In the genomic region with DNA sequence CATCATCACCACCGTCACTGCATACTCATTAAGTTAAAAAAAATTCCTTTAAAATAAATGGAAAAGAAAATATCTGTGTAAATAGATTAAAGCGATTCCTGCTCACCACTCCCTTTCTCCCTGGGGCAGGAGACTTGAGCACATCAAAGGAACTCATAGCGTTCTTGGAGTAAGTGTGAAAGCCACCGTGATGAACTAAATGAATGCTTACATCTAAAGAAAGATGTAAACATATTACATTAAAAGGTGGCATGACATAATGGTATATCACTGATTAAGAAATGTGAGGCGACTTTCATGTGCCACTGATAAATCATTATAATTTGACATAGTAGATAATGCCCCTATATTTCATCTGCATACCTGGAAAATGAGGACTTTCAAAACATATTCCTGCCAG, we compare ENCODE assay signal across 27 cellular contexts.
"Had no signal": no experiment of that assay in that cellular context is flagged by ENCODE, and none has a peak within 500 bp of the region (broad histone marks: within the 10 kb centered on the region; RNA-seq: fewer than 3 reads in every experiment).

No MANE protein-coding gene starts in this region.

- H3K4me1 ChIP-seq: neural progenitor cell, parathyroid adenoma, psoas muscle, right lobe of liver, sigmoid colon, stomach, testis, tibial artery, transverse colon, upper lobe of left lung had no signal

- ATAC-seq: naive thymus-derived CD4-positive, alpha-beta T cell; natural killer cell; psoas muscle; right lobe of liver; stimulated activated effector memory CD8-positive, alpha-beta T cell treated with anti-CD3 and anti-CD28 coated beads, Interleukin-12 subunit alpha, Interleukin-12 subunit beta, amount 100 ng/mL, for 72 hours; stimulated activated naive B cell treated with anti-CD40 and anti-IgM and Interleukin-4, amounts not matched to agents 10 μg/mL and 1 μg/mL and 100 μg/mL, for 72 hours had no signal

- H3K36me3 ChIP-seq: neural progenitor cell, ovary, right lobe of liver, sigmoid colon, stomach, tibial artery, transverse colon, upper lobe of left lung had no signal

- H3K4me1 Mint-ChIP-seq: naive thymus-derived CD4-positive, alpha-beta T cell; natural killer cell; nephron; stimulated activated effector memory CD8-positive, alpha-beta T cell treated with anti-CD3 and anti-CD28 coated beads, Interleukin-12 subunit alpha, Interleukin-12 subunit beta, amount 100 ng/mL, for 72 hours had no signal

- H3K27me3 Mint-ChIP-seq: progenitor cell of endocrine pancreas; stimulated activated naive B cell treated with anti-CD40 and anti-IgM and Interleukin-4, amounts not matched to agents 10 μg/mL and 1 μg/mL and 100 μg/mL, for 72 hours had no signal

- H3K27ac Mint-ChIP-seq: naive thymus-derived CD4-positive, alpha-beta T cell; natural killer cell; neural progenitor cell; progenitor cell of endocrine pancreas; stimulated activated effector memory CD8-positive, alpha-beta T cell treated with anti-CD3 and anti-CD28 coated beads, Interleukin-12 subunit alpha, Interleukin-12 subunit beta, amount 100 ng/mL, for 72 hours; stimulated activated naive B cell treated with anti-CD40 and anti-IgM and Interleukin-4, amounts not matched to agents 10 μg/mL and 1 μg/mL and 100 μg/mL, for 72 hours; stimulated activated naive CD8-positive, alpha-beta T cell treated with anti-CD3 and anti-CD28 coated beads, Interleukin-15, Interleukin-2, amounts not matched to agents 100 ng/mL and 50 ng/mL, for 24 hours had no signal

- H3K36me3 Mint-ChIP-seq: naive thymus-derived CD4-positive, alpha-beta T cell; natural killer cell; stimulated activated effector memory CD8-positive, alpha-beta T cell treated with anti-CD3 and anti-CD28 coated beads, Interleukin-12 subunit alpha, Interleukin-12 subunit beta, amount 100 ng/mL, for 72 hours; stimulated activated naive B cell treated with anti-CD40 and anti-IgM and Interleukin-4, amounts not matched to agents 10 μg/mL and 1 μg/mL and 100 μg/mL, for 72 hours had no signal

- H3K4me3 ChIP-seq: neural progenitor cell, ovary, psoas muscle, right lobe of liver, sigmoid colon, stomach, testis, tibial artery, transverse colon, upper lobe of left lung had no signal

- DNase-seq: naive thymus-derived CD4-positive, alpha-beta T cell; natural killer cell; occipital lobe; ovary; posterior cingulate gyrus; psoas muscle; right cardiac atrium; right lobe of liver; sigmoid colon; small intestine; stimulated activated CD4-positive, alpha-beta T cell treated with anti-CD3 and anti-CD28 coated beads, Interleukin-15, amount 100 ng/mL, for 24 hours; stimulated activated CD4-positive, alpha-beta T cell treated with anti-CD3 and anti-CD28 coated beads, Interleukin-2, amount 100 ng/mL, for 24 hours; stimulated activated CD4-positive, alpha-beta T cell treated with anti-CD3 and anti-CD28 coated beads, Interleukin-2, amount 100 ng/mL, for 48 hours; stimulated activated CD4-positive, alpha-beta T cell treated with anti-CD3 and anti-CD28 coated beads, Interleukin-4, amount 100 ng/mL, for 24 hours; stimulated activated naive B cell treated with anti-CD40 and anti-IgM and Interleukin-4, amounts not matched to agents 10 μg/mL and 1 μg/mL and 100 μg/mL, for 72 hours; stimulated activated naive CD4-positive, alpha-beta T cell treated with Interleukin-2 at 50 U/mL for 16 hours; stomach; testis; tibial artery; transverse colon had no signal

- H3K9me3 Mint-ChIP-seq: natural killer cell; stimulated activated effector memory CD8-positive, alpha-beta T cell treated with anti-CD3 and anti-CD28 coated beads, Interleukin-12 subunit alpha, Interleukin-12 subunit beta, amount 100 ng/mL, for 72 hours; stimulated activated naive B cell treated with anti-CD40 and anti-IgM and Interleukin-4, amounts not matched to agents 10 μg/mL and 1 μg/mL and 100 μg/mL, for 72 hours; stimulated activated naive CD8-positive, alpha-beta T cell treated with anti-CD3 and anti-CD28 coated beads, Interleukin-15, Interleukin-2, amounts not matched to agents 100 ng/mL and 50 ng/mL, for 24 hours had no signal

- H3K9me3 ChIP-seq: ovary, psoas muscle, right lobe of liver, sigmoid colon, stomach, testis, tibial artery, transverse colon, upper lobe of left lung had no signal

- H3K4me3 Mint-ChIP-seq: naive thymus-derived CD4-positive, alpha-beta T cell; natural killer cell; nephron; neural progenitor cell; stimulated activated effector memory CD8-positive, alpha-beta T cell treated with anti-CD3 and anti-CD28 coated beads, Interleukin-12 subunit alpha, Interleukin-12 subunit beta, amount 100 ng/mL, for 72 hours; stimulated activated naive B cell treated with anti-CD40 and anti-IgM and Interleukin-4, amounts not matched to agents 10 μg/mL and 1 μg/mL and 100 μg/mL, for 72 hours; stimulated activated naive CD8-positive, alpha-beta T cell treated with anti-CD3 and anti-CD28 coated beads, Interleukin-15, Interleukin-2, amounts not matched to agents 100 ng/mL and 50 ng/mL, for 24 hours had no signal

- H3K27me3 ChIP-seq: neural progenitor cell, ovary, right lobe of liver, sigmoid colon, stomach, testis, tibial artery, transverse colon, upper lobe of left lung had no signal

- H3K27ac ChIP-seq: neural progenitor cell, ovary, parathyroid adenoma, psoas muscle, right lobe of liver, stomach, testis, tibial artery, transverse colon, upper lobe of left lung had no signal
